In genomic region chr3:61594144-61594977, GRCh38 we compare ENCODE assay signal across 2 cellular contexts.
A peak's percentile ranks its signal among the peaks of the same experiment; 100 is the strongest.
TF ChIP-seq lines count a peak whose summit lies in the region.

No MANE protein-coding gene starts in this region.

TF ChIP-seq in HEK293, 187 proteins besides CTCF, POLR2A, EP300 and RAD21:
- TF ChIP-seq KLF8 (tag by site-specific recombination; IDR thresholded peaks at IDR 0.05) = no peak
- no peak for TF ChIP-seq ZNF76 (tag by site-specific recombination; IDR thresholded peaks at IDR 0.05; ENCODE audit: borderline replicate concordance, low read depth)
- no peak for TF ChIP-seq ZNF580 (tag by site-specific recombination; IDR thresholded peaks at IDR 0.05)
- no peak for TF ChIP-seq ZNF488 (tag by site-specific recombination; IDR thresholded peaks at IDR 0.05)
- TF ChIP-seq ZNF23 (tag by site-specific recombination; IDR thresholded peaks at IDR 0.05; ENCODE audit: borderline replicate concordance) = no peak
- TF ChIP-seq ZNF366 (tag by site-specific recombination; conservative IDR thresholded peaks at IDR 0.05) = no peak
- TF ChIP-seq ZNF394 (tag by site-specific recombination; IDR thresholded peaks at IDR 0.05; ENCODE audit: borderline replicate concordance) = no peak
- TF ChIP-seq ZNF133 (tag by site-specific recombination; IDR thresholded peaks at IDR 0.05) = 0 out of 2 replicates have a peak, but pooled peaks have one; percentile 7

TF ChIP-seq in H1, 55 proteins besides CTCF, POLR2A, EP300 and RAD21:
- TF ChIP-seq KDM1A (IDR thresholded peaks at IDR 0.05; ENCODE audit: borderline replicate concordance, low read length) (no peak), GTF2F1 (IDR thresholded peaks at IDR 0.05; ENCODE audit: borderline replicate concordance, low read depth, low read length) (no peak), PHF8 (conservative IDR thresholded peaks at IDR 0.05; ENCODE audit: low read depth, low read length) (no peak), POLR2AphosphoS5 (IDR thresholded peaks at IDR 0.05; ENCODE audit: low read depth, low read length) (no peak), KDM4A (IDR thresholded peaks at IDR 0.05; ENCODE audit: low read depth, low read length, severe bottlenecking) (no peak), HDAC6 (IDR thresholded peaks at IDR 0.05; ENCODE audit: low read depth, low read length) (no peak), USF2 (IDR thresholded peaks at IDR 0.05; ENCODE audit: low read length) (no peak), FOSL1 (IDR thresholded peaks at IDR 0.05; ENCODE audit: insufficient read depth, low read depth, low read length) (no peak), RXRA (IDR thresholded peaks at IDR 0.05; ENCODE audit: insufficient read depth, low read depth, low read length) (no peak), SP1 (IDR thresholded peaks at IDR 0.05; ENCODE audit: low read depth, low read length) (no peak), CHD2 (IDR thresholded peaks at IDR 0.05; ENCODE audit: low read length) (no peak), TCF12 (IDR thresholded peaks at IDR 0.05; ENCODE audit: low read depth, low read length) (no peak), HDAC2 (IDR thresholded peaks at IDR 0.05; ENCODE audit: borderline replicate concordance in 1 of 2, low read depth in 2 of 2, low read length in 2 of 2) (no peak), ASH2L (IDR thresholded peaks at IDR 0.05; ENCODE audit: low read length) (no peak), ATF3 (IDR thresholded peaks at IDR 0.05; ENCODE audit: insufficient read depth, low read depth, low read length) (no peak), SIN3A (conservative IDR thresholded peaks at IDR 0.05 in 1 of 2, IDR thresholded peaks at IDR 0.05 in 1 of 2; ENCODE audit: low read depth in 1 of 2, low read length in 2 of 2) (no peak), SRF (IDR thresholded peaks at IDR 0.05; ENCODE audit: low read depth, low read length) (no peak), KDM5A (IDR thresholded peaks at IDR 0.05; ENCODE audit: low read length) (no peak), ZNF274 (IDR thresholded peaks at IDR 0.05; ENCODE audit: borderline replicate concordance, extremely low read depth, low read length) (no peak), POU5F1 (IDR thresholded peaks at IDR 0.05; ENCODE audit: low read depth, low read length) (no peak)
TF ChIP-seq in H1: peak in this region for 0.
